In genomic region chr12:109998904-109999648, GRCh38 we compare ENCODE assay signal across 1 cellular context.
A peak's percentile ranks its signal among the peaks of the same experiment; 100 is the strongest.
TF ChIP-seq lines count a peak whose summit lies in the region.

Gene ANKRD13A (plus strand): TSS chr12:109999430. CDS start chr12:109999689, 259 bp downstream.

TF ChIP-seq in WTC11, 78 proteins besides CTCF, POLR2A, EP300 and RAD21 (continued from another document and continues in another):
- TF ChIP-seq NFE2L1 (CRISPR knock-in tag; IDR thresholded peaks at IDR 0.05) (0 out of 2 replicates have a peak, but pooled peaks have one; percentile 14), JAZF1 (CRISPR knock-in tag; IDR thresholded peaks at IDR 0.05) (no peak), FOXK1 (CRISPR knock-in tag; IDR thresholded peaks at IDR 0.05) (no peak; the same call in 1 of the 2 replicates), ZNF281 (CRISPR knock-in tag; IDR thresholded peaks at IDR 0.05) (no peak), KAT7 (CRISPR knock-in tag; IDR thresholded peaks at IDR 0.05; ENCODE audit: borderline replicate concordance) (peak; percentile 47; the same call in 1 of the 2 replicates), E2F4 (CRISPR knock-in tag; IDR thresholded peaks at IDR 0.05; ENCODE audit: borderline replicate concordance, low read depth) (no peak), ZNF121 (CRISPR knock-in tag; IDR thresholded peaks at IDR 0.05) (no peak), TEAD1 (CRISPR knock-in tag; IDR thresholded peaks at IDR 0.05) (0 out of 2 replicates have a peak, but pooled peaks have one; percentile 22), HMGA2 (CRISPR knock-in tag; IDR thresholded peaks at IDR 0.05) (no peak), USF2 (CRISPR knock-in tag; IDR thresholded peaks at IDR 0.05) (peak; percentile 89), NR1H2 (CRISPR knock-in tag; IDR thresholded peaks at IDR 0.05) (no peak), SMAD4 (CRISPR knock-in tag; IDR thresholded peaks at IDR 0.05) (no peak), CBFB (CRISPR knock-in tag; IDR thresholded peaks at IDR 0.05; ENCODE audit: low read depth) (no peak), MYBL2 (CRISPR knock-in tag; IDR thresholded peaks at IDR 0.05) (no peak), OVOL2 (CRISPR knock-in tag; IDR thresholded peaks at IDR 0.05; ENCODE audit: borderline replicate concordance) (no peak), E2F5 (CRISPR knock-in tag; IDR thresholded peaks at IDR 0.05) (0 out of 2 replicates have a peak, but pooled peaks have one; percentile 31), HMGXB4 (CRISPR knock-in tag; IDR thresholded peaks at IDR 0.05) (no peak), IRF2 (CRISPR knock-in tag; IDR thresholded peaks at IDR 0.05; ENCODE audit: borderline replicate concordance, low read depth) (no peak), ZBTB21 (CRISPR knock-in tag; IDR thresholded peaks at IDR 0.05; ENCODE audit: borderline replicate concordance) (no peak), ATF1 (CRISPR knock-in tag; IDR thresholded peaks at IDR 0.05) (0 out of 2 replicates have a peak, but pooled peaks have one; percentile 14), TEAD4 (CRISPR knock-in tag; IDR thresholded peaks at IDR 0.05) (no peak), PRRX2 (CRISPR knock-in tag; IDR thresholded peaks at IDR 0.05) (no peak), ZNF512 (CRISPR knock-in tag; IDR thresholded peaks at IDR 0.05; ENCODE audit: borderline replicate concordance) (no peak), FOXP4 (CRISPR knock-in tag; IDR thresholded peaks at IDR 0.05) (no peak), NR2C2 (CRISPR knock-in tag; IDR thresholded peaks at IDR 0.05) (no peak), ZNF263 (CRISPR knock-in tag; IDR thresholded peaks at IDR 0.05; ENCODE audit: low read depth) (no peak)
- TF ChIP-seq, protein P1, sequence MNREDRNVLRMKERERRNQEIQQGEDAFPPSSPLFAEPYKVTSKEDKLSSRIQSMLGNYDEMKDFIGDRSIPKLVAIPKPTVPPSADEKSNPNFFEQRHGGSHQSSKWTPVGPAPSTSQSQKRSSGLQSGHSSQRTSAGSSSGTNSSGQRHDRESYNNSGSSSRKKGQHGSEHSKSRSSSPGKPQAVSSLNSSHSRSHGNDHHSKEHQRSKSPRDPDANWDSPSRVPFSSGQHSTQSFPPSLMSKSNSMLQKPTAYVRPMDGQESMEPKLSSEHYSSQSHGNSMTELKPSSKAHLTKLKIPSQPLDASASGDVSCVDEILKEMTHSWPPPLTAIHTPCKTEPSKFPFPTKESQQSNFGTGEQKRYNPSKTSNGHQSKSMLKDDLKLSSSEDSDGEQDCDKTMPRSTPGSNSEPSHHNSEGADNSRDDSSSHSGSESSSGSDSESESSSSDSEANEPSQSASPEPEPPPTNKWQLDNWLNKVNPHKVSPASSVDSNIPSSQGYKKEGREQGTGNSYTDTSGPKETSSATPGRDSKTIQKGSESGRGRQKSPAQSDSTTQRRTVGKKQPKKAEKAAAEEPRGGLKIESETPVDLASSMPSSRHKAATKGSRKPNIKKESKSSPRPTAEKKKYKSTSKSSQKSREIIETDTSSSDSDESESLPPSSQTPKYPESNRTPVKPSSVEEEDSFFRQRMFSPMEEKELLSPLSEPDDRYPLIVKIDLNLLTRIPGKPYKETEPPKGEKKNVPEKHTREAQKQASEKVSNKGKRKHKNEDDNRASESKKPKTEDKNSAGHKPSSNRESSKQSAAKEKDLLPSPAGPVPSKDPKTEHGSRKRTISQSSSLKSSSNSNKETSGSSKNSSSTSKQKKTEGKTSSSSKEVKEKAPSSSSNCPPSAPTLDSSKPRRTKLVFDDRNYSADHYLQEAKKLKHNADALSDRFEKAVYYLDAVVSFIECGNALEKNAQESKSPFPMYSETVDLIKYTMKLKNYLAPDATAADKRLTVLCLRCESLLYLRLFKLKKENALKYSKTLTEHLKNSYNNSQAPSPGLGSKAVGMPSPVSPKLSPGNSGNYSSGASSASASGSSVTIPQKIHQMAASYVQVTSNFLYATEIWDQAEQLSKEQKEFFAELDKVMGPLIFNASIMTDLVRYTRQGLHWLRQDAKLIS (CRISPR knock-in tag; IDR thresholded peaks at IDR 0.05; ENCODE audit: borderline replicate concordance): no peak
- TF ChIP-seq, protein P2, sequence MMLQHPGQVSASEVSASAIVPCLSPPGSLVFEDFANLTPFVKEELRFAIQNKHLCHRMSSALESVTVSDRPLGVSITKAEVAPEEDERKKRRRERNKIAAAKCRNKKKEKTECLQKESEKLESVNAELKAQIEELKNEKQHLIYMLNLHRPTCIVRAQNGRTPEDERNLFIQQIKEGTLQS (CRISPR knock-in tag; conservative IDR thresholded peaks at IDR 0.05): no peak
- TF ChIP-seq, protein P3, sequence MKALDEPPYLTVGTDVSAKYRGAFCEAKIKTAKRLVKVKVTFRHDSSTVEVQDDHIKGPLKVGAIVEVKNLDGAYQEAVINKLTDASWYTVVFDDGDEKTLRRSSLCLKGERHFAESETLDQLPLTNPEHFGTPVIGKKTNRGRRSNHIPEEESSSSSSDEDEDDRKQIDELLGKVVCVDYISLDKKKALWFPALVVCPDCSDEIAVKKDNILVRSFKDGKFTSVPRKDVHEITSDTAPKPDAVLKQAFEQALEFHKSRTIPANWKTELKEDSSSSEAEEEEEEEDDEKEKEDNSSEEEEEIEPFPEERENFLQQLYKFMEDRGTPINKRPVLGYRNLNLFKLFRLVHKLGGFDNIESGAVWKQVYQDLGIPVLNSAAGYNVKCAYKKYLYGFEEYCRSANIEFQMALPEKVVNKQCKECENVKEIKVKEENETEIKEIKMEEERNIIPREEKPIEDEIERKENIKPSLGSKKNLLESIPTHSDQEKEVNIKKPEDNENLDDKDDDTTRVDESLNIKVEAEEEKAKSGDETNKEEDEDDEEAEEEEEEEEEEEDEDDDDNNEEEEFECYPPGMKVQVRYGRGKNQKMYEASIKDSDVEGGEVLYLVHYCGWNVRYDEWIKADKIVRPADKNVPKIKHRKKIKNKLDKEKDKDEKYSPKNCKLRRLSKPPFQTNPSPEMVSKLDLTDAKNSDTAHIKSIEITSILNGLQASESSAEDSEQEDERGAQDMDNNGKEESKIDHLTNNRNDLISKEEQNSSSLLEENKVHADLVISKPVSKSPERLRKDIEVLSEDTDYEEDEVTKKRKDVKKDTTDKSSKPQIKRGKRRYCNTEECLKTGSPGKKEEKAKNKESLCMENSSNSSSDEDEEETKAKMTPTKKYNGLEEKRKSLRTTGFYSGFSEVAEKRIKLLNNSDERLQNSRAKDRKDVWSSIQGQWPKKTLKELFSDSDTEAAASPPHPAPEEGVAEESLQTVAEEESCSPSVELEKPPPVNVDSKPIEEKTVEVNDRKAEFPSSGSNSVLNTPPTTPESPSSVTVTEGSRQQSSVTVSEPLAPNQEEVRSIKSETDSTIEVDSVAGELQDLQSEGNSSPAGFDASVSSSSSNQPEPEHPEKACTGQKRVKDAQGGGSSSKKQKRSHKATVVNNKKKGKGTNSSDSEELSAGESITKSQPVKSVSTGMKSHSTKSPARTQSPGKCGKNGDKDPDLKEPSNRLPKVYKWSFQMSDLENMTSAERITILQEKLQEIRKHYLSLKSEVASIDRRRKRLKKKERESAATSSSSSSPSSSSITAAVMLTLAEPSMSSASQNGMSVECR (CRISPR knock-in tag; IDR thresholded peaks at IDR 0.05; ENCODE audit: borderline replicate concordance): no peak; the same call in 1 of the 2 replicates
- TF ChIP-seq, protein P4, sequence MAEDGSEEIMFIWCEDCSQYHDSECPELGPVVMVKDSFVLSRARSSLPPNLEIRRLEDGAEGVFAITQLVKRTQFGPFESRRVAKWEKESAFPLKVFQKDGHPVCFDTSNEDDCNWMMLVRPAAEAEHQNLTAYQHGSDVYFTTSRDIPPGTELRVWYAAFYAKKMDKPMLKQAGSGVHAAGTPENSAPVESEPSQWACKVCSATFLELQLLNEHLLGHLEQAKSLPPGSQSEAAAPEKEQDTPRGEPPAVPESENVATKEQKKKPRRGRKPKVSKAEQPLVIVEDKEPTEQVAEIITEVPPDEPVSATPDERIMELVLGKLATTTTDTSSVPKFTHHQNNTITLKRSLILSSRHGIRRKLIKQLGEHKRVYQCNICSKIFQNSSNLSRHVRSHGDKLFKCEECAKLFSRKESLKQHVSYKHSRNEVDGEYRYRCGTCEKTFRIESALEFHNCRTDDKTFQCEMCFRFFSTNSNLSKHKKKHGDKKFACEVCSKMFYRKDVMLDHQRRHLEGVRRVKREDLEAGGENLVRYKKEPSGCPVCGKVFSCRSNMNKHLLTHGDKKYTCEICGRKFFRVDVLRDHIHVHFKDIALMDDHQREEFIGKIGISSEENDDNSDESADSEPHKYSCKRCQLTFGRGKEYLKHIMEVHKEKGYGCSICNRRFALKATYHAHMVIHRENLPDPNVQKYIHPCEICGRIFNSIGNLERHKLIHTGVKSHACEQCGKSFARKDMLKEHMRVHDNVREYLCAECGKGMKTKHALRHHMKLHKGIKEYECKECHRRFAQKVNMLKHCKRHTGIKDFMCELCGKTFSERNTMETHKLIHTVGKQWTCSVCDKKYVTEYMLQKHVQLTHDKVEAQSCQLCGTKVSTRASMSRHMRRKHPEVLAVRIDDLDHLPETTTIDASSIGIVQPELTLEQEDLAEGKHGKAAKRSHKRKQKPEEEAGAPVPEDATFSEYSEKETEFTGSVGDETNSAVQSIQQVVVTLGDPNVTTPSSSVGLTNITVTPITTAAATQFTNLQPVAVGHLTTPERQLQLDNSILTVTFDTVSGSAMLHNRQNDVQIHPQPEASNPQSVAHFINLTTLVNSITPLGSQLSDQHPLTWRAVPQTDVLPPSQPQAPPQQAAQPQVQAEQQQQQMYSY (CRISPR knock-in tag; IDR thresholded peaks at IDR 0.05): no peak
